ENCODE assay signal across 14 cellular contexts in genomic region chr15:62058327-62059028, GRCh38. TPM values are rescaled to one million over a fixed set of nuclear protein-coding genes. Genes with fewer than 3 reads are reported as not detected.
DNase-seq lines count a peak whose midpoint lies in the region; ATAC-seq, FAIRE-seq and TF ChIP-seq lines count a peak whose summit lies in the region.
"Had no signal": no experiment of that assay in that cellular context is flagged by ENCODE, and none has a peak within 500 bp of the region (broad histone marks: within the 10 kb centered on the region; RNA-seq: fewer than 3 reads in every experiment).

No MANE protein-coding gene starts in this region.

- FAIRE-seq in HepG2 (lab: Jason Lieb, UNC): no peak
- FAIRE-seq: H54 had no signal

- DNase-seq in HepG2 (ENCODE audit: low spot score) (no peak), right lobe of liver (no peak), WTC11 (ENCODE audit: low spot score) (no peak), hepatocyte (ENCODE audit: low spot score) (no peak), upper lobe of right lung (no peak), NCI-H69 (lab: John Stamatoyannopoulos, UW) (no peak), putamen (ENCODE audit: low spot score) (no peak)
- DNase-seq: NCI-H345, occipital lobe, substantia nigra had no signal

- TF ChIP-seq EP300 in HepG2 (IDR thresholded peaks at IDR 0.05; ENCODE audit: low read depth in 2 of 2, low read length in 2 of 2) (no peak), HepG2 (CRISPR knock-in tag; IDR thresholded peaks at IDR 0.05; ENCODE audit: borderline replicate concordance) (no peak)

- H3K9me2 ChIP-seq in hepatocyte (replicated peaks; ENCODE audit: insufficient read depth): no peaks in the 10 kb centered on the region

- no peak overlapping the region for H2AFZ ChIP-seq in HepG2 (ENCODE audit: low read length)
- H2AFZ ChIP-seq in hepatocyte: no peak overlapping the region

- no peaks in the 10 kb centered on the region for H3K36me3 Mint-ChIP-seq in WTC11

- no peaks in the 10 kb centered on the region for H3K9me3 ChIP-seq in HepG2 (ENCODE audit: low read length)
- no peaks in the 10 kb centered on the region for H3K9me3 ChIP-seq in right lobe of liver
- no peaks in the 10 kb centered on the region for H3K9me3 ChIP-seq in hepatocyte (ENCODE audit: low read depth)
- H3K9me3 ChIP-seq in upper lobe of right lung: no peaks in the 10 kb centered on the region

- in situ Hi-C loops in HepG2 (cut with HindIII; ENCODE audit: extremely low pct_ligation_motif_present, low pct_unique_long_range_greater_than_20kb): no loop called here

- H3K4me1 ChIP-seq in HepG2 (ENCODE audit: insufficient read depth, low read length) (peaks cover 44% of the 10 kb centered on the region), right lobe of liver (peaks cover 0 to 11% (median under 1%) of the 10 kb centered on the region in 4 donors), hepatocyte (ENCODE audit: insufficient read depth) (peaks cover 2% of the 10 kb centered on the region), upper lobe of right lung (peaks cover 35% of the 10 kb centered on the region)

- TF ChIP-seq RAD21 in HepG2 (CRISPR knock-in tag; IDR thresholded peaks at IDR 0.05): no peak

- POLR2A ChIA-PET in HepG2 (lab: Yijun Ruan, JAX) (no interaction called here), WTC11 (lab: Charles Lee) (interaction anchor here (0.7 kb wide), 1 partner anchor 9 kb away, joined by 3 read pairs; no protein-coding TSS in a partner anchor)

- H3K27ac Mint-ChIP-seq in WTC11: no peak overlapping the region

- H3K4me3 Mint-ChIP-seq in WTC11: peak overlapping the region; percentile 53

- peaks cover 0 to 2% of the 10 kb centered on the region in 2 experiments; a peak in 1 of 5 replicates for H3K27me3 ChIP-seq in HepG2 (ENCODE audit: control insufficient read depth in 1 of 2, insufficient read depth in 2 of 2, low read length in 2 of 2)
- no peaks in the 10 kb centered on the region for H3K27me3 ChIP-seq in right lobe of liver
- no peaks in the 10 kb centered on the region for H3K27me3 ChIP-seq in hepatocyte
- H3K27me3 ChIP-seq in upper lobe of right lung: no peaks in the 10 kb centered on the region

- H3K27ac ChIP-seq in HepG2 (ENCODE audit: extremely low read length, insufficient read depth, low read length) (no peak overlapping the region), right lobe of liver (no peak overlapping the region), hepatocyte (no peak overlapping the region), upper lobe of right lung (no peak overlapping the region)
- H3K27ac ChIP-seq: C4-2B had no signal

- no peak overlapping the region for H3K9ac ChIP-seq in HepG2 (ENCODE audit: insufficient read depth, low read depth, low read length)

- H3K79me2 ChIP-seq in HepG2 (ENCODE audit: insufficient read depth, low read length) (peaks cover 41% of the 10 kb centered on the region), hepatocyte (peaks cover 54% of the 10 kb centered on the region)

- 92% methylated on average over 5 of the region's 5 CpGs for WGBS in HepG2 (ENCODE audit: low lambda C conversion rate)
- 79% methylated on average over 4 of the region's 5 CpGs for WGBS in right lobe of liver (ENCODE audit: insufficient coverage, low coverage, low lambda C conversion rate, missing lambda C conversion rate)
- WGBS in hepatocyte (ENCODE audit: low lambda C conversion rate, missing lambda C conversion rate): 95% methylated on average over 5 of the region's 5 CpGs

- H3K4me2 ChIP-seq in HepG2 (ENCODE audit: low read depth, low read length) (peak overlapping the region; percentile 95), hepatocyte (peak overlapping the region; percentile 92)

- CTCF ChIA-PET in HepG2 (lab: Yijun Ruan, JAX; ENCODE audit: low intra/inter-chr PET ratio, low total read pairs) (no interaction called here), WTC11 (lab: Charles Lee) (interaction anchor here (1.0 kb wide), 1 partner anchor 223 kb away, joined by 3 read pairs; no protein-coding TSS in a partner anchor)

- no peaks in the 10 kb centered on the region for H3K36me3 ChIP-seq in HepG2 (replicated peaks in 1 of 2; ENCODE audit: control insufficient read depth in 1 of 2, insufficient read depth in 2 of 2, low read length in 2 of 2)
- no peaks in the 10 kb centered on the region for H3K36me3 ChIP-seq in right lobe of liver
- no peaks in the 10 kb centered on the region for H3K36me3 ChIP-seq in hepatocyte (replicated peaks; ENCODE audit: insufficient read depth, low read depth)
- no peaks in the 10 kb centered on the region for H3K36me3 ChIP-seq in upper lobe of right lung

- peaks cover 32% of the 10 kb centered on the region for H3K27me3 Mint-ChIP-seq in WTC11 (ENCODE audit: low read depth)

- TF ChIP-seq POLR2A in HepG2 (IDR thresholded peaks at IDR 0.05; ENCODE audit: insufficient read depth in 1 of 2, low read depth in 2 of 2, low read length in 2 of 2): no peak
- no peak for TF ChIP-seq POLR2A in right lobe of liver (IDR thresholded peaks at IDR 0.05)

- no peak overlapping the region; a peak in 1 of 6 replicates for H3K4me3 ChIP-seq in HepG2 (replicated peaks in 1 of 3; ENCODE audit: insufficient read depth in 1 of 3, low read depth in 2 of 3, low read length in 3 of 3)
- H3K4me3 ChIP-seq in right lobe of liver: no peak overlapping the region
- no peak overlapping the region for H3K4me3 ChIP-seq in hepatocyte
- peak overlapping the region; percentile 98 for H3K4me3 ChIP-seq in upper lobe of right lung

- no TSS peak for BruUV-seq in HepG2 (replicated peaks; lab: Mats Ljungman, UMichigan)

- intact Hi-C loops in HepG2 (cut with micrococcal nuclease; ENCODE audit: unreplicated experiment): no loop called here
- intact Hi-C loops in right lobe of liver (cut with DNase I): no loop called here
- intact Hi-C loops in upper lobe of right lung (cut with DNase I): no loop called here

- H3K4me1 Mint-ChIP-seq in WTC11: peaks cover 18% of the 10 kb centered on the region

- ATAC-seq in HepG2 (no peak), right lobe of liver (no peak), WTC11 (no peak), upper lobe of right lung (no peak), HG03175 (IDR thresholded peaks at IDR 0.05; ENCODE audit: unreplicated experiment) (no peak)
- ATAC-seq: Right ventricle myocardium inferior had no signal

- no peak for TF ChIP-seq CTCF in HepG2 (CRISPR knock-in tag; IDR thresholded peaks at IDR 0.05)
- no peak for TF ChIP-seq CTCF in right lobe of liver (IDR thresholded peaks at IDR 0.05)
- no peak for TF ChIP-seq CTCF in WTC11 (IDR thresholded peaks at IDR 0.05)
- no peak for TF ChIP-seq CTCF in hepatocyte (IDR thresholded peaks at IDR 0.05; ENCODE audit: poor library complexity)
- TF ChIP-seq CTCF in upper lobe of right lung (IDR thresholded peaks at IDR 0.05): no peak

- no peaks in the 10 kb centered on the region for H3K9me3 Mint-ChIP-seq in WTC11

- H4K20me1 ChIP-seq in HepG2 (ENCODE audit: insufficient read depth, low read length) (no peaks in the 10 kb centered on the region), hepatocyte (ENCODE audit: insufficient read depth, poor library complexity, severe bottlenecking) (peaks cover 11% of the 10 kb centered on the region)

RNA-seq across cellular contexts. Expression of gene VPS13C, which starts 1.8 kb away (rescaled TPM):
- total RNA-seq in HepG2 (2016; rRNA removed; fragmentation: Illumina TruSeq; extraction: Trizol) (26.8 and 27.6 TPM in 2 replicates), right lobe of liver (10 to 100 TPM; 17.5 to 34.6 (median 27.3) TPM), WTC11 (2021) (20.9 to 23.5 TPM (median 21.6 TPM) in 3 replicates), hepatocyte (52.3 and 60.9 TPM in 2 replicates), upper lobe of right lung (87.1 TPM)
- 3.3 and 3.6 TPM in 2 replicates for total RNA-seq in HepG2 (2016; cell fraction: cytosol; rRNA removed; fragmentation: Illumina TruSeq; extraction: Trizol; ENCODE audit: low read depth)
- 24.0 and 25.4 TPM in 2 replicates for total RNA-seq in HepG2 (2016; cell fraction: insoluble cytoplasmic fraction; rRNA removed; fragmentation: Illumina TruSeq; extraction: Trizol)
- total RNA-seq in HepG2 (2016; cell fraction: membrane; rRNA removed; fragmentation: Illumina TruSeq; extraction: Trizol): 3.6 and 4.9 TPM in 2 replicates
- 89.1 and 91.0 TPM in 2 replicates for total RNA-seq in HepG2 (2016; cell fraction: nucleus; rRNA removed; fragmentation: Illumina TruSeq; extraction: Trizol)
- polyA plus RNA-seq in HepG2 (2011; rRNA removed) (9.1 and 10.9 TPM in 2 replicates), hepatocyte (6.7 and 8.8 TPM in 2 replicates)
- polyA plus RNA-seq in HepG2 (2011; cell fraction: cytosol; rRNA removed): 3.6 and 5.3 TPM in 2 replicates
- 21.5 and 22.4 TPM in 2 replicates for polyA plus RNA-seq in HepG2 (2011; cell fraction: nucleus; rRNA removed)
- 13.0 and 13.7 TPM in 2 replicates for polyA plus RNA-seq in HepG2 (2012)
- 0.58 and 0.61 TPM in 2 replicates for polyA plus RNA-seq in HepG2 (2016; cell fraction: cytosol; fragmentation: Illumina TruSeq; extraction: Trizol; ENCODE audit: low read depth)
- 10.6 and 13.4 TPM in 2 replicates for polyA plus RNA-seq in HepG2 (2016; cell fraction: insoluble cytoplasmic fraction; fragmentation: Illumina TruSeq; extraction: Trizol; ENCODE audit: low read depth)
- polyA plus RNA-seq in HepG2 (2016; cell fraction: membrane; fragmentation: Illumina TruSeq; extraction: Trizol; ENCODE audit: low read depth): 0.87 and 1.5 TPM in 2 replicates
- polyA plus RNA-seq in HepG2 (2016; cell fraction: nucleus; fragmentation: Illumina TruSeq; extraction: Trizol; ENCODE audit: insufficient read depth, low read depth): 51.1 and 54.5 TPM in 2 replicates
- 35.0 and 40.3 TPM in 2 replicates for polyA minus RNA-seq in HepG2 (2011; rRNA and poly(A)+ RNA removed; ENCODE audit: low replicate concordance)
- 33.1 and 34.0 TPM in 2 replicates for polyA minus RNA-seq in HepG2 (2011; cell fraction: cytosol; rRNA and poly(A)+ RNA removed)
- polyA minus RNA-seq in HepG2 (2011; cell fraction: nucleus; rRNA and poly(A)+ RNA removed): 230 and 238 TPM in 2 replicates

RNA-seq across cellular contexts. Expression of gene C2CD4A, which starts 8.3 kb away (rescaled TPM):
- total RNA-seq in HepG2 (2016; rRNA removed; fragmentation: Illumina TruSeq; extraction: Trizol) (0.17 and 0.20 TPM in 2 replicates), right lobe of liver (1 to 10 TPM in 3 of 6 experiments, under 1 TPM in 1, not detected in 2; 0.53 to 6.3 (median 3.7) TPM), WTC11 (2021) (0.32 to 0.42 TPM (median 0.41 TPM) in 3 replicates), hepatocyte (0.12 and 0.13 TPM in 2 replicates), upper lobe of right lung (0.14 TPM)
- 0.09 and 0.10 TPM in 2 replicates for total RNA-seq in HepG2 (2016; cell fraction: cytosol; rRNA removed; fragmentation: Illumina TruSeq; extraction: Trizol; ENCODE audit: low read depth)
- 0.26 and 0.34 TPM in 2 replicates for total RNA-seq in HepG2 (2016; cell fraction: insoluble cytoplasmic fraction; rRNA removed; fragmentation: Illumina TruSeq; extraction: Trizol)
- total RNA-seq in HepG2 (2016; cell fraction: membrane; rRNA removed; fragmentation: Illumina TruSeq; extraction: Trizol): 0.22 and 0.28 TPM in 2 replicates
- total RNA-seq in HepG2 (2016; cell fraction: nucleus; rRNA removed; fragmentation: Illumina TruSeq; extraction: Trizol): 0.16 and 0.25 TPM in 2 replicates
- polyA plus RNA-seq in HepG2 (2011; rRNA removed) (not detected in 2 replicates), hepatocyte (0.57 and 0.60 TPM in 2 replicates)
- not detected in 2 replicates for polyA plus RNA-seq in HepG2 (2011; cell fraction: cytosol; rRNA removed)
- 0.03 TPM in 1 of 2 replicates, not detected in the other for polyA plus RNA-seq in HepG2 (2011; cell fraction: nucleus; rRNA removed)
- polyA plus RNA-seq in HepG2 (2012): not detected in 2 replicates
- polyA plus RNA-seq in HepG2 (2016; cell fraction: cytosol; fragmentation: Illumina TruSeq; extraction: Trizol; ENCODE audit: low read depth): not detected in 2 replicates
- 0.30 and 0.31 TPM in 2 replicates for polyA plus RNA-seq in HepG2 (2016; cell fraction: insoluble cytoplasmic fraction; fragmentation: Illumina TruSeq; extraction: Trizol; ENCODE audit: low read depth)
- 0.08 TPM in 1 of 2 replicates, not detected in the other for polyA plus RNA-seq in HepG2 (2016; cell fraction: membrane; fragmentation: Illumina TruSeq; extraction: Trizol; ENCODE audit: low read depth)
- 0.30 and 0.51 TPM in 2 replicates for polyA plus RNA-seq in HepG2 (2016; cell fraction: nucleus; fragmentation: Illumina TruSeq; extraction: Trizol; ENCODE audit: insufficient read depth, low read depth)
- 0.04 TPM in 1 of 2 replicates, not detected in the other for polyA minus RNA-seq in HepG2 (2011; rRNA and poly(A)+ RNA removed; ENCODE audit: low replicate concordance)
- not detected in 2 replicates for polyA minus RNA-seq in HepG2 (2011; cell fraction: cytosol; rRNA and poly(A)+ RNA removed)
- not detected in 2 replicates for polyA minus RNA-seq in HepG2 (2011; cell fraction: nucleus; rRNA and poly(A)+ RNA removed)
- total RNA-seq: Right ventricle myocardium inferior had no signal
